In the genomic region with DNA sequence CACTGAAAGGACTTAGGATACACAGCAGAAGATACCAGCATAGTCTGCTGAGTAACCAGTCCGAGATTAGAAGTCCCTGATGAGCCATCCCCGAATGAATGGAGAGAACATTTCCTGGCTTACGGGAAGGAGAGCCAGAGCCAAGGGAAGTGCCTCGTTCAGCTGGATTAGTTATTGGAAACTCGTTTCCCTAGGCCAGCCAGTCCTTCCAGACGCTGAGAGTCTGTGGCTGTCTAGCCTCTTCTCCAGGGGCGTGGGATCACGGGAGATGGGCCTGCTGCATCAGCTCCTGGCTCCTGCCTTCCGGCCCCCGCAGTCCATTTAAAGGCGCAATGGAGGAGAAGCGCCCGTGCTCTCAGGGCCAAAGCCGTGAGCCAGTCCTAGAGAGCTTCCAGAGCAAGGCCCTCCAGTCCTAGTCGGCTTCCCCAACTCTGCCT, we compare ENCODE assay signal across 13 cellular contexts.
DNase-seq lines count a peak whose midpoint lies in the region; ATAC-seq, FAIRE-seq and TF ChIP-seq lines count a peak whose summit lies in the region.
"Had no signal": no experiment of that assay in that cellular context is flagged by ENCODE, and none has a peak within 500 bp of the region (broad histone marks: within the 10 kb centered on the region; RNA-seq: fewer than 3 reads in every experiment).

No MANE protein-coding gene starts in this region.

- DNase-seq in BE2C (peak; percentile 46), bronchial epithelial cell (ENCODE audit: low read depth) (peak; percentile 37), hepatocyte (ENCODE audit: low spot score) (peak; percentile 37), psoas muscle (peak; percentile 74 to 79), NCI-H187 treated with DMSO at 0.1 percent for 48 hours (lab: John Stamatoyannopoulos, UW) (no peak), NCI-H2171 treated with DMSO at 0.1 percent for 48 hours (lab: John Stamatoyannopoulos, UW) (no peak)
- DNase-seq in CD8-positive, alpha-beta memory T cell = no peak
- DNase-seq: NCI-H1092 treated with DMSO at 0.1 percent for 48 hours, OCI-M1 had no signal

- H3K4me3 ChIP-seq in BE2C (ENCODE audit: low read depth, low read length) (peak overlapping the region; percentile 13), bronchial epithelial cell (ENCODE audit: low read depth, low read length) (no peak overlapping the region), hepatocyte (no peak overlapping the region), psoas muscle (peak overlapping the region; percentile 33)
- no peak overlapping the region for H3K4me3 ChIP-seq in CD8-positive, alpha-beta memory T cell (ENCODE audit: low read length)
- H3K4me3 ChIP-seq: BLaER1, GM12878 had no signal

- no peak for FAIRE-seq in bronchial epithelial cell (lab: Jason Lieb, UNC)
- FAIRE-seq: GM12878 had no signal

- H3K36me3 ChIP-seq in BE2C (no peaks in the 10 kb centered on the region), bronchial epithelial cell (ENCODE audit: control insufficient read depth, insufficient read depth, low read length) (no peaks in the 10 kb centered on the region), hepatocyte (replicated peaks; ENCODE audit: insufficient read depth, low read depth) (no peaks in the 10 kb centered on the region), psoas muscle (ENCODE audit: insufficient read depth in 1 of 2, low read depth in 1 of 2) (no peaks in the 10 kb centered on the region)
- no peaks in the 10 kb centered on the region for H3K36me3 ChIP-seq in CD8-positive, alpha-beta memory T cell (ENCODE audit: insufficient read depth, low read length)
- H3K36me3 ChIP-seq: BLaER1 had no signal

- H3K27me3 ChIP-seq in BE2C (no peaks in the 10 kb centered on the region), bronchial epithelial cell (ENCODE audit: control insufficient read depth, insufficient read depth, low read length) (no peaks in the 10 kb centered on the region), hepatocyte (no peaks in the 10 kb centered on the region), psoas muscle (ENCODE audit: insufficient read depth in 3 of 3, low read length in 2 of 3) (no peaks in the 10 kb centered on the region)
- no peaks in the 10 kb centered on the region for H3K27me3 ChIP-seq in CD8-positive, alpha-beta memory T cell (ENCODE audit: insufficient read depth, low read length, poor library complexity, severe bottlenecking)
- H3K27me3 ChIP-seq: BLaER1 had no signal

- peaks cover 0 to 2% of the 10 kb centered on the region in 2 donors for H3K27me3 Mint-ChIP-seq in CD8-positive, alpha-beta memory T cell

- H3K4me3 Mint-ChIP-seq in CD8-positive, alpha-beta memory T cell = no peak overlapping the region
- H3K4me3 Mint-ChIP-seq: WTC11 had no signal

- no peaks in the 10 kb centered on the region for H3K4me1 Mint-ChIP-seq in CD8-positive, alpha-beta memory T cell

- POLR2A ChIA-PET in CD8-positive, alpha-beta memory T cell (lab: Charles Lee) = no interaction called here

- H3K27ac ChIP-seq in hepatocyte = peak overlapping the region; percentile 75
- H3K27ac ChIP-seq in psoas muscle = peak overlapping the region; percentile 69
- no peak overlapping the region for H3K27ac ChIP-seq in CD8-positive, alpha-beta memory T cell (ENCODE audit: low read depth, low read length)
- H3K27ac ChIP-seq: BLaER1 had no signal

- 77% methylated on average over 15 of the region's 15 CpGs for WGBS in hepatocyte (ENCODE audit: low lambda C conversion rate, missing lambda C conversion rate)
- WGBS in psoas muscle, 3 donors = 6 to 17% (median 7%) methylated on average over 15 of the region's 15 CpGs

- H3K36me3 Mint-ChIP-seq in CD8-positive, alpha-beta memory T cell = no peaks in the 10 kb centered on the region

- H3K27ac Mint-ChIP-seq in CD8-positive, alpha-beta memory T cell = no peak overlapping the region
- H3K27ac Mint-ChIP-seq: WTC11 had no signal

- TF ChIP-seq CTCF in BE2C (IDR thresholded peaks at IDR 0.05; ENCODE audit: low read depth, low read length) = no peak
- TF ChIP-seq CTCF in bronchial epithelial cell (IDR thresholded peaks at IDR 0.05; ENCODE audit: insufficient read depth, low read length, severe bottlenecking) = no peak
- no peak for TF ChIP-seq CTCF in hepatocyte (IDR thresholded peaks at IDR 0.05; ENCODE audit: poor library complexity)
- no peak for TF ChIP-seq CTCF in psoas muscle (IDR thresholded peaks at IDR 0.05)

- CTCF ChIA-PET in CD8-positive, alpha-beta memory T cell (lab: Charles Lee) = no interaction called here

- H2AFZ ChIP-seq in hepatocyte = no peak overlapping the region

- H3K79me2 ChIP-seq in hepatocyte = no peaks in the 10 kb centered on the region

- H3K9me3 ChIP-seq in BE2C (no peaks in the 10 kb centered on the region), hepatocyte (ENCODE audit: low read depth) (no peaks in the 10 kb centered on the region), psoas muscle (no peaks in the 10 kb centered on the region)
- no peaks in the 10 kb centered on the region for H3K9me3 ChIP-seq in CD8-positive, alpha-beta memory T cell (ENCODE audit: low read length)

- H4K20me1 ChIP-seq in hepatocyte (ENCODE audit: insufficient read depth, poor library complexity, severe bottlenecking) = no peaks in the 10 kb centered on the region
- H4K20me1 ChIP-seq: BLaER1 had no signal

- peaks cover 0 to 6% (median 2%) of the 10 kb centered on the region in 5 donors for H3K9me3 Mint-ChIP-seq in CD8-positive, alpha-beta memory T cell

- ATAC-seq in psoas muscle = peak; percentile 87 to 96 (median 92)
- ATAC-seq in HG02981 (IDR thresholded peaks at IDR 0.05; ENCODE audit: unreplicated experiment) = no peak
- ATAC-seq: GM12878, WTC11 had no signal

- intact Hi-C loops in psoas muscle (cut with DNase I) = loop anchor here in 1 of 2 donors (10.0 kb wide), 1 partner anchor 767 kb away; the partner anchor contains the start of gene NRP1

- H3K9me2 ChIP-seq in hepatocyte (replicated peaks; ENCODE audit: insufficient read depth) = no peaks in the 10 kb centered on the region

- H3K4me1 ChIP-seq in BE2C = no peaks in the 10 kb centered on the region; the same call in 1 of the 2 replicates
- no peaks in the 10 kb centered on the region for H3K4me1 ChIP-seq in hepatocyte (ENCODE audit: insufficient read depth)
- peaks cover 18% of the 10 kb centered on the region for H3K4me1 ChIP-seq in psoas muscle
- no peaks in the 10 kb centered on the region for H3K4me1 ChIP-seq in CD8-positive, alpha-beta memory T cell (ENCODE audit: insufficient read depth, low read length)

- peak overlapping the region; percentile 19 for H3K4me2 ChIP-seq in hepatocyte
- H3K4me2 ChIP-seq: BLaER1 had no signal

Comparison
In these comparisons a context has a peak if more than half of its experiments do, and no peak if none do; other contexts are left out.
1. DNase-seq: peak in BE2C (single experiment), bronchial epithelial cell (single experiment), hepatocyte (single experiment) and psoas muscle (2 of 2); none in NCI-H187 treated with DMSO at 0.1 percent for 48 hours (single experiment), NCI-H2171 treated with DMSO at 0.1 percent for 48 hours (single experiment) and CD8-positive, alpha-beta memory T cell (0 of 5).
2. H3K4me3 ChIP-seq: peak in BE2C (single experiment) and psoas muscle (single experiment); none in bronchial epithelial cell (single experiment), hepatocyte (single experiment) and CD8-positive, alpha-beta memory T cell (single experiment).